ENCODE assay signal across 8 cellular contexts in genomic region chr12:41190360-41190759, GRCh38.
DNase-seq lines count a peak whose midpoint lies in the region; ATAC-seq and TF ChIP-seq lines count a peak whose summit lies in the region.

No MANE protein-coding gene starts in this region.

- ATAC-seq in HG02642 (IDR thresholded peaks at IDR 0.05; ENCODE audit: poor library complexity, unreplicated experiment) (no peak), HG03025 (IDR thresholded peaks at IDR 0.05; ENCODE audit: low FRiP score, unreplicated experiment) (no peak), HG02840 (IDR thresholded peaks at IDR 0.05; ENCODE audit: low FRiP score, unreplicated experiment) (no peak)

- DNase-seq in GM10266 (ENCODE audit: extremely low spot score) (no peak), NCI-H345 treated with DMSO at 0.1 percent for 48 hours (lab: John Stamatoyannopoulos, UW; ENCODE audit: unreplicated experiment) (peak; percentile 45), epidermal melanocyte (ENCODE audit: insufficient read length, low spot score) (peak; percentile 41), pons (ENCODE audit: low spot score) (peak; percentile 68)
- no peak for DNase-seq in activated CD4-positive, alpha-beta T cell treated with anti-CD3 and anti-CD28 coated beads, Interleukin-2, amount 50 U/mL, for 48 hours

- peak; percentile 21 for TF ChIP-seq CTCF in GM10266 (IDR thresholded peaks at IDR 0.05; ENCODE audit: control insufficient read depth, insufficient read depth, low read depth, missing control alignments)

Comparison
In these comparisons a context has a peak if more than half of its experiments do, and no peak if none do; other contexts are left out.
1. DNase-seq: peak in NCI-H345 treated with DMSO at 0.1 percent for 48 hours (single experiment), epidermal melanocyte (single experiment) and pons (single experiment); none in GM10266 (single experiment) and activated CD4-positive, alpha-beta T cell treated with anti-CD3 and anti-CD28 coated beads, Interleukin-2, amount 50 U/mL, for 48 hours (0 of 2).